9 cellular contexts compared by ENCODE assay signal in genomic region chr7:148575640-148576411, GRCh38. TPM values are rescaled to one million over a fixed set of nuclear protein-coding genes. Genes with fewer than 3 reads are reported as not detected.
A peak's percentile ranks its signal among the peaks of the same experiment; 100 is the strongest.
DNase-seq lines count a peak whose midpoint lies in the region; ATAC-seq and TF ChIP-seq lines count a peak whose summit lies in the region.
"Had no signal": no experiment of that assay in that cellular context is flagged by ENCODE, and none has a peak within 500 bp of the region (broad histone marks: within the 10 kb centered on the region; RNA-seq: fewer than 3 reads in every experiment).

No MANE protein-coding gene starts in this region.

- H3K9me3 ChIP-seq in Peyer's patch (no peaks in the 10 kb centered on the region), trophoblast cell (ENCODE audit: insufficient read depth, low read depth, low read length) (no peaks in the 10 kb centered on the region), upper lobe of right lung (no peaks in the 10 kb centered on the region)

- H2BK12ac ChIP-seq in trophoblast cell (ENCODE audit: low read length), result no peak overlapping the region

- no peaks in the 10 kb centered on the region for H3K27me3 ChIP-seq in KMS-11 (ENCODE audit: insufficient read depth, low read depth)
- no peaks in the 10 kb centered on the region for H3K27me3 ChIP-seq in Peyer's patch
- no peaks in the 10 kb centered on the region for H3K27me3 ChIP-seq in foreskin keratinocyte
- H3K27me3 ChIP-seq in trophoblast cell (ENCODE audit: insufficient read depth, low read length), result no peaks in the 10 kb centered on the region
- no peaks in the 10 kb centered on the region for H3K27me3 ChIP-seq in upper lobe of right lung

- H3K9me3 Mint-ChIP-seq in activated T-helper 17 cell treated with anti-CD3 and anti-CD28 coated beads, Interleukin-2, amount 50 U/mL, for 72 hours, result no peaks in the 10 kb centered on the region

- H2AFZ ChIP-seq in KMS-11 (ENCODE audit: low read depth) (peak overlapping the region; percentile 56), trophoblast cell (ENCODE audit: insufficient read depth, low read length, poor library complexity) (no peak overlapping the region)

- no peak overlapping the region for H2BK120ac ChIP-seq in trophoblast cell (ENCODE audit: insufficient read depth, low read length, poor library complexity)

- no peak overlapping the region for H4K12ac ChIP-seq in trophoblast cell (ENCODE audit: low read depth, low read length)

- intact Hi-C loops in upper lobe of right lung (cut with DNase I), result loop anchor here (10.0 kb wide), 1 partner anchor 389 kb away; no protein-coding TSS in a partner anchor

- H3K9ac ChIP-seq in KMS-11 (peak overlapping the region; percentile 9; the same call in 1 of the 2 replicates), trophoblast cell (ENCODE audit: low read length) (no peak overlapping the region)

- H3K4ac ChIP-seq in trophoblast cell (ENCODE audit: low read depth, low read length), result no peak overlapping the region

- no peak overlapping the region for H3K23ac ChIP-seq in trophoblast cell (ENCODE audit: low read length)

- no peak for TF ChIP-seq POLR2A in Peyer's patch (IDR thresholded peaks at IDR 0.05)

- WGBS in trophoblast cell (ENCODE audit: extremely low coverage, insufficient coverage, insufficient read length), result no CpG with 5 or more reads among the region's 8 CpGs

- H3K36me3 ChIP-seq in KMS-11 (ENCODE audit: insufficient read depth) (no peaks in the 10 kb centered on the region), Peyer's patch (no peaks in the 10 kb centered on the region), trophoblast cell (ENCODE audit: control insufficient read depth in 1 of 2, insufficient read depth in 2 of 2, low read length in 2 of 2) (no peaks in the 10 kb centered on the region), upper lobe of right lung (no peaks in the 10 kb centered on the region)

- no peak overlapping the region for H2AK5ac ChIP-seq in trophoblast cell (ENCODE audit: low read length)

- peaks cover 1% of the 10 kb centered on the region for H3K79me1 ChIP-seq in trophoblast cell (ENCODE audit: low read length)

- H3K18ac ChIP-seq in trophoblast cell (ENCODE audit: low read length), result no peak overlapping the region

- H3K27ac Mint-ChIP-seq in activated T-helper 17 cell treated with anti-CD3 and anti-CD28 coated beads, Interleukin-2, amount 50 U/mL, for 72 hours, result no peak overlapping the region

- peak overlapping the region; percentile 58 for H3K27ac ChIP-seq in KMS-11
- no peak overlapping the region for H3K27ac ChIP-seq in Peyer's patch
- no peak overlapping the region for H3K27ac ChIP-seq in foreskin keratinocyte
- H3K27ac ChIP-seq in trophoblast cell (ENCODE audit: low read depth, low read length), result no peak overlapping the region
- H3K27ac ChIP-seq in upper lobe of right lung, result no peak overlapping the region

- no peak overlapping the region for H3K4me3 ChIP-seq in KMS-11 (IDR thresholded peaks at IDR 0.05; ENCODE audit: insufficient read depth, low read depth, low read length)
- H3K4me3 ChIP-seq in Peyer's patch, result no peak overlapping the region
- H3K4me3 ChIP-seq in trophoblast cell (ENCODE audit: low read depth, low read length), result no peak overlapping the region
- no peak overlapping the region for H3K4me3 ChIP-seq in upper lobe of right lung

- TF ChIP-seq CTCF in KMS-11 (conservative IDR thresholded peaks at IDR 0.05; ENCODE audit: low read depth, low read length), result peak; percentile 98
- peak; percentile 60 to 76 (median 65) for TF ChIP-seq CTCF in Peyer's patch (IDR thresholded peaks at IDR 0.05)
- peak; percentile 82 for TF ChIP-seq CTCF in foreskin keratinocyte (conservative IDR thresholded peaks at IDR 0.05)
- TF ChIP-seq CTCF in upper lobe of right lung (IDR thresholded peaks at IDR 0.05), result peak; percentile 87

- no peaks in the 10 kb centered on the region for H3K4me1 Mint-ChIP-seq in activated T-helper 17 cell treated with anti-CD3 and anti-CD28 coated beads, Interleukin-2, amount 50 U/mL, for 72 hours

- H3K4me2 ChIP-seq in KMS-11, result peak overlapping the region; percentile 68
- H3K4me2 ChIP-seq in trophoblast cell (ENCODE audit: low read length), result no peak overlapping the region

- no peak overlapping the region for H3K4me3 Mint-ChIP-seq in activated T-helper 17 cell treated with anti-CD3 and anti-CD28 coated beads, Interleukin-2, amount 50 U/mL, for 72 hours

- no peak overlapping the region for H2BK5ac ChIP-seq in trophoblast cell (ENCODE audit: low read depth, low read length, poor library complexity)

- H3K4me1 ChIP-seq in KMS-11 (ENCODE audit: low read depth, poor library complexity, severe bottlenecking) (peaks cover 20% of the 10 kb centered on the region), Peyer's patch (no peaks in the 10 kb centered on the region), foreskin keratinocyte (no peaks in the 10 kb centered on the region), trophoblast cell (ENCODE audit: control insufficient read depth in 1 of 2, insufficient read depth in 2 of 2, low read length in 2 of 2) (no peaks in the 10 kb centered on the region), upper lobe of right lung (no peaks in the 10 kb centered on the region)

- H3K79me2 ChIP-seq in KMS-11 (ENCODE audit: insufficient read depth, low read depth) (no peaks in the 10 kb centered on the region; the same call in 1 of the 2 replicates), trophoblast cell (ENCODE audit: control insufficient read depth, insufficient read depth, low read length, poor library complexity) (no peaks in the 10 kb centered on the region)

- no peaks in the 10 kb centered on the region for H3K36me3 Mint-ChIP-seq in activated T-helper 17 cell treated with anti-CD3 and anti-CD28 coated beads, Interleukin-2, amount 50 U/mL, for 72 hours (ENCODE audit: low read depth)

- no peaks in the 10 kb centered on the region for H3K27me3 Mint-ChIP-seq in activated T-helper 17 cell treated with anti-CD3 and anti-CD28 coated beads, Interleukin-2, amount 50 U/mL, for 72 hours

- H3K14ac ChIP-seq in trophoblast cell (ENCODE audit: low read length), result no peak overlapping the region

- H4K8ac ChIP-seq in trophoblast cell (ENCODE audit: low read depth, low read length), result no peak overlapping the region

- ATAC-seq in GM21528 (IDR thresholded peaks at IDR 0.05; ENCODE audit: low FRiP score, unreplicated experiment) (peak; percentile 72), foreskin keratinocyte (peak; percentile 90), upper lobe of right lung (peak; percentile 96)
- ATAC-seq in activated T-helper 17 cell treated with anti-CD3 and anti-CD28 coated beads, Interleukin-2, amount 50 U/mL, for 72 hours (replicated peaks), result peak; percentile 86

- H4K91ac ChIP-seq in trophoblast cell (ENCODE audit: low read depth, low read length), result no peak overlapping the region

- peak; percentile 41 for DNase-seq in DMS153 treated with DMSO at 0.1 percent for 48 hours (lab: John Stamatoyannopoulos, UW; ENCODE audit: unreplicated experiment)
- peak; percentile 70 to 89 (median 71) for DNase-seq in Peyer's patch
- peak in 1 of 2 donors; percentile 41 for DNase-seq in foreskin keratinocyte
- DNase-seq in trophoblast cell, result peak; percentile 45 to 81
- peak; percentile 84 for DNase-seq in upper lobe of right lung

- H4K20me1 ChIP-seq in KMS-11 (ENCODE audit: insufficient read depth), result no peaks in the 10 kb centered on the region

RNA-seq across cellular contexts. Expression of gene C7orf33, which starts 14.7 kb away (rescaled TPM):
- total RNA-seq in Peyer's patch, result not detected
- not detected for total RNA-seq in activated T-helper 17 cell treated with anti-CD3 and anti-CD28 coated beads, Interleukin-2, amount 50 U/mL, for 72 hours
- total RNA-seq in foreskin keratinocyte, result not detected in 2 replicates
- not detected in 2 replicates for polyA plus RNA-seq in foreskin keratinocyte
- 0.10 TPM in 1 of 2 replicates, not detected in the other for polyA plus RNA-seq in trophoblast cell (2013)
- total RNA-seq in upper lobe of right lung, result not detected
- total RNA-seq: frontal cortex had no signal
